Comparison of ENCODE assay signal across 1 cellular context in the genomic region with DNA sequence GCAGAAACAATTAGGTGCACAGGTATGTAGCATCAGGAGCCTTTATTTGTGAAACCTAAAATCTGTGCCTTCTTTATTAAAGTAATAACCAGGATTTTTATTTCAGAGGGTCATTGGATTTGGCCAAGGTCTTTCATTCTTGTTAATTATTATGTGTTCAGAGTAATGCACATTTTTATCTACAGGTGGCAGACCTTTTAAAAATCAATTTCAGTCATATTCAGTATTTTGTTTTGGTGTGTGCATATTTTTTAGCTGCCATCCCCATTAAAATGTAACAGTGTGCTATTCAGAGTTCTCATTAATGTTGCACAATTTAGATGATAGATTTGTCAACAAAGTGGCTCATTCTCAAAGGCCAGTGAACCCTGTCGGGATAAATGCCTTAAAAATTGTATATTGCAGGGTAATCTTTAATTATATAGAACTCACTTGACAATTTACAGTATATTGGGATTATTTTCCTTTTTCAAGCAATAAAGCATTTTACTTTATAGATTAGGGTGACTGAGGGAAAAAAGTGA.
TF ChIP-seq lines count a peak whose summit lies in the region.

No MANE protein-coding gene starts in this region.

TF ChIP-seq in GM23338, 12 proteins besides CTCF, POLR2A, EP300 and RAD21:
- TF ChIP-seq ZNF462 (CRISPR knock-in tag; IDR thresholded peaks at IDR 0.05): no peak
- TF ChIP-seq JUNB (IDR thresholded peaks at IDR 0.05; ENCODE audit: unreplicated experiment): no peak
- TF ChIP-seq, protein P1, sequence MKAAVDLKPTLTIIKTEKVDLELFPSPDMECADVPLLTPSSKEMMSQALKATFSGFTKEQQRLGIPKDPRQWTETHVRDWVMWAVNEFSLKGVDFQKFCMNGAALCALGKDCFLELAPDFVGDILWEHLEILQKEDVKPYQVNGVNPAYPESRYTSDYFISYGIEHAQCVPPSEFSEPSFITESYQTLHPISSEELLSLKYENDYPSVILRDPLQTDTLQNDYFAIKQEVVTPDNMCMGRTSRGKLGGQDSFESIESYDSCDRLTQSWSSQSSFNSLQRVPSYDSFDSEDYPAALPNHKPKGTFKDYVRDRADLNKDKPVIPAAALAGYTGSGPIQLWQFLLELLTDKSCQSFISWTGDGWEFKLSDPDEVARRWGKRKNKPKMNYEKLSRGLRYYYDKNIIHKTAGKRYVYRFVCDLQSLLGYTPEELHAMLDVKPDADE (IDR thresholded peaks at IDR 0.05): no peak
- no peak for TF ChIP-seq CREB1 (CRISPR knock-in tag; IDR thresholded peaks at IDR 0.05; ENCODE audit: low read depth)
- no peak for TF ChIP-seq STAT1 (IDR thresholded peaks at IDR 0.05; ENCODE audit: unreplicated experiment)
- no peak for TF ChIP-seq EZH2phosphoT487 (IDR thresholded peaks at IDR 0.05; ENCODE audit: unreplicated experiment)
- TF ChIP-seq ZNF114 (CRISPR knock-in tag; IDR thresholded peaks at IDR 0.05): no peak
- no peak for TF ChIP-seq NANOG (IDR thresholded peaks at IDR 0.05; ENCODE audit: borderline replicate concordance)
- TF ChIP-seq EZH2 (IDR thresholded peaks at IDR 0.05; ENCODE audit: low read depth, unreplicated experiment): no peak
- no peak for TF ChIP-seq POLR2AphosphoS5 (IDR thresholded peaks at IDR 0.05; ENCODE audit: low read depth)
- TF ChIP-seq, protein P2, sequence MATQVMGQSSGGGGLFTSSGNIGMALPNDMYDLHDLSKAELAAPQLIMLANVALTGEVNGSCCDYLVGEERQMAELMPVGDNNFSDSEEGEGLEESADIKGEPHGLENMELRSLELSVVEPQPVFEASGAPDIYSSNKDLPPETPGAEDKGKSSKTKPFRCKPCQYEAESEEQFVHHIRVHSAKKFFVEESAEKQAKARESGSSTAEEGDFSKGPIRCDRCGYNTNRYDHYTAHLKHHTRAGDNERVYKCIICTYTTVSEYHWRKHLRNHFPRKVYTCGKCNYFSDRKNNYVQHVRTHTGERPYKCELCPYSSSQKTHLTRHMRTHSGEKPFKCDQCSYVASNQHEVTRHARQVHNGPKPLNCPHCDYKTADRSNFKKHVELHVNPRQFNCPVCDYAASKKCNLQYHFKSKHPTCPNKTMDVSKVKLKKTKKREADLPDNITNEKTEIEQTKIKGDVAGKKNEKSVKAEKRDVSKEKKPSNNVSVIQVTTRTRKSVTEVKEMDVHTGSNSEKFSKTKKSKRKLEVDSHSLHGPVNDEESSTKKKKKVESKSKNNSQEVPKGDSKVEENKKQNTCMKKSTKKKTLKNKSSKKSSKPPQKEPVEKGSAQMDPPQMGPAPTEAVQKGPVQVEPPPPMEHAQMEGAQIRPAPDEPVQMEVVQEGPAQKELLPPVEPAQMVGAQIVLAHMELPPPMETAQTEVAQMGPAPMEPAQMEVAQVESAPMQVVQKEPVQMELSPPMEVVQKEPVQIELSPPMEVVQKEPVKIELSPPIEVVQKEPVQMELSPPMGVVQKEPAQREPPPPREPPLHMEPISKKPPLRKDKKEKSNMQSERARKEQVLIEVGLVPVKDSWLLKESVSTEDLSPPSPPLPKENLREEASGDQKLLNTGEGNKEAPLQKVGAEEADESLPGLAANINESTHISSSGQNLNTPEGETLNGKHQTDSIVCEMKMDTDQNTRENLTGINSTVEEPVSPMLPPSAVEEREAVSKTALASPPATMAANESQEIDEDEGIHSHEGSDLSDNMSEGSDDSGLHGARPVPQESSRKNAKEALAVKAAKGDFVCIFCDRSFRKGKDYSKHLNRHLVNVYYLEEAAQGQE (IDR thresholded peaks at IDR 0.05; ENCODE audit: unreplicated experiment): no peak
- no peak for TF ChIP-seq ZNF331 (CRISPR knock-in tag; IDR thresholded peaks at IDR 0.05; ENCODE audit: low read depth)
